ENCODE assay signal across 1 cellular context in the genomic region with DNA sequence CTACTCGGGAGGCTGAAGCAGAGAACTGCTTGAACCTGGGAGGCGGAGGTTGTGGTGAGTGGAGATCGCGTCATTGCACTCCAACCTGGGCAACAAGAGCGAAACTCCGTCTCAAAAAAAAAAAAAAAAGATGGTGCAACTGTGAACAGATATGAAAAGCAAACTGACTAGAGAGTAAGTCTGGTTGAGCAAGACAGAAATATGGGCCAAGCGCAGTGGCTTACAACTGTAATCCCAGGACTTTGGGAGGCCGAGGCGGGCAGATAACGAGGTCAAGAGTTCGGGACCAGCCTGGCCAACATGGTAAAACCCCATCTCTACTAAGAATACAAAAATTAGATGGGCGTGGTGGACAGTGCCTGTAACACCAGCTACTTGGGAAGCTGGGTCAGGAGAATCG. TPM values are rescaled to one million over a fixed set of nuclear protein-coding genes. Genes with fewer than 3 reads are reported as not detected.
"Had no signal": no experiment of that assay in that cellular context is flagged by ENCODE, and none has a peak within 500 bp of the region (broad histone marks: within the 10 kb centered on the region; RNA-seq: fewer than 3 reads in every experiment).

No MANE protein-coding gene starts in this region.

RNA-seq across cellular contexts. Expression of gene ENAH, which starts 24.1 kb away (rescaled TPM):
- total RNA-seq: T-helper 1 cell treated with Interleukin-12 subunit alpha and Interleukin-12 subunit beta and Interleukin-4 antibody, amounts not matched to agents 30 ng/mL and 1 ng/mL, for 36 hours had no signal
